In genomic region chr16:79977974-79978836, GRCh38 we compare ENCODE assay signal across 1 cellular context.
TF ChIP-seq lines count a peak whose summit lies in the region.

No MANE protein-coding gene starts in this region.

TF ChIP-seq in K562, 482 proteins besides CTCF, POLR2A, EP300 and RAD21 (continued from another document):
- TF ChIP-seq AFF4 (CRISPR knock-in tag; IDR thresholded peaks at IDR 0.05) (no peak), MEIS2 (IDR thresholded peaks at IDR 0.05; ENCODE audit: partially characterized antibody) (peak; percentile 87), NR2F6 (CRISPR knock-in tag; IDR thresholded peaks at IDR 0.05) (no peak), ZNF354B (CRISPR knock-in tag; IDR thresholded peaks at IDR 0.05) (no peak), KAT7 (CRISPR knock-in tag; IDR thresholded peaks at IDR 0.05; ENCODE audit: borderline replicate concordance) (no peak), LARP7 (IDR thresholded peaks at IDR 0.05) (no peak), E2F6 (IDR thresholded peaks at IDR 0.05; ENCODE audit: borderline replicate concordance in 1 of 2, extremely low read depth in 1 of 2, insufficient read depth in 1 of 2, insufficient read length in 1 of 2, low read depth in 1 of 2, low read length in 1 of 2, poor library complexity in 1 of 2, severe bottlenecking in 1 of 2) (no peak), RREB1 (CRISPR knock-in tag; IDR thresholded peaks at IDR 0.05) (no peak), ARID3A (IDR thresholded peaks at IDR 0.05; ENCODE audit: borderline replicate concordance, low read depth, low read length) (no peak), THAP7 (CRISPR knock-in tag; IDR thresholded peaks at IDR 0.05) (no peak), ZNF224 (CRISPR knock-in tag; IDR thresholded peaks at IDR 0.05) (no peak), CREM (IDR thresholded peaks at IDR 0.05; ENCODE audit: low read depth) (no peak), MAFG (tag; conservative IDR thresholded peaks at IDR 0.05) (no peak), PKNOX1 (IDR thresholded peaks at IDR 0.05) (peak; percentile 84), STAT5A (IDR thresholded peaks at IDR 0.05; ENCODE audit: borderline replicate concordance, low read length) (no peak), E2F8 (IDR thresholded peaks at IDR 0.05; ENCODE audit: low read depth, partially characterized antibody) (no peak), RBM25 (IDR thresholded peaks at IDR 0.05; ENCODE audit: low read depth, low read length, severe bottlenecking) (no peak), HDAC3 (IDR thresholded peaks at IDR 0.05; ENCODE audit: borderline replicate concordance, partially characterized antibody) (no peak), SMAD3 (CRISPR knock-in tag; conservative IDR thresholded peaks at IDR 0.05) (no peak), ZNF766 (CRISPR knock-in tag; conservative IDR thresholded peaks at IDR 0.05) (peak; percentile 94), MBD1 (CRISPR knock-in tag; IDR thresholded peaks at IDR 0.05) (no peak), SRSF3 (IDR thresholded peaks at IDR 0.05; ENCODE audit: insufficient read depth, low read length) (no peak), PHF8 (IDR thresholded peaks at IDR 0.05; ENCODE audit: borderline replicate concordance, low read length) (no peak), TSC22D4 (tag; IDR thresholded peaks at IDR 0.05) (no peak), CHD2 (IDR thresholded peaks at IDR 0.05; ENCODE audit: low read depth, low read length) (peak; percentile 77), MAX (CRISPR knock-in tag; IDR thresholded peaks at IDR 0.05) (no peak), CHD4 (IDR thresholded peaks at IDR 0.05; ENCODE audit: insufficient read depth, insufficient replicate concordance, low read depth, low read length, poor library complexity, severe bottlenecking) (no peak)
TF ChIP-seq in K562: peak in this region for 9.
